12 cellular contexts compared by ENCODE assay signal in genomic region chr5:132417461-132417860, GRCh38. TPM values are rescaled to one million over a fixed set of nuclear protein-coding genes. Genes with fewer than 3 reads are reported as not detected.
DNase-seq lines count a peak whose midpoint lies in the region; ATAC-seq and TF ChIP-seq lines count a peak whose summit lies in the region.
"Had no signal": no experiment of that assay in that cellular context is flagged by ENCODE, and none has a peak within 500 bp of the region (broad histone marks: within the 10 kb centered on the region; RNA-seq: fewer than 3 reads in every experiment).

No MANE protein-coding gene starts in this region.

- H3K36me3 Mint-ChIP-seq in activated CD4-positive, alpha-beta T cell treated with anti-CD3 and anti-CD28 coated beads, Interleukin-2, amount 10 ng/mL, durations not matched to agents 24 days and 14 days (ENCODE audit: low read depth), result peaks cover 52% of the 10 kb centered on the region
- H3K36me3 Mint-ChIP-seq in activated CD4-positive, alpha-beta memory T cell treated with anti-CD3 and anti-CD28 coated beads, Interleukin-2, amount 10 ng/mL, durations not matched to agents 7 days and 5 days (ENCODE audit: low read depth), result peaks cover 69% of the 10 kb centered on the region

- H3K4me3 ChIP-seq in lung (no peak overlapping the region), neuronal stem cell (ENCODE audit: low read length in 2 of 2) (no peak overlapping the region)

- no peaks in the 10 kb centered on the region for H3K27me3 ChIP-seq in lung (ENCODE audit: control insufficient read depth, insufficient read depth)
- no peaks in the 10 kb centered on the region for H3K27me3 ChIP-seq in neuronal stem cell (ENCODE audit: control insufficient read depth in 3 of 3, insufficient read depth in 3 of 3, low read depth in 1 of 3, low read length in 3 of 3)

- H3K36me3 ChIP-seq in lung (ENCODE audit: control insufficient read depth in 2 of 2, insufficient read depth in 2 of 2, low read length in 2 of 2) (peaks cover 0 to 2% of the 10 kb centered on the region in 2 donors), neuronal stem cell (replicated peaks in 1 of 2; ENCODE audit: control insufficient read depth in 2 of 2, insufficient read depth in 2 of 2, low read length in 2 of 2) (no peaks in the 10 kb centered on the region)

- H2BK15ac ChIP-seq in neuronal stem cell (ENCODE audit: low read length), result no peak overlapping the region

- peaks cover 76% of the 10 kb centered on the region for H3K4me1 Mint-ChIP-seq in activated CD4-positive, alpha-beta T cell treated with anti-CD3 and anti-CD28 coated beads, Interleukin-2, amount 10 ng/mL, durations not matched to agents 24 days and 14 days
- peaks cover 90% of the 10 kb centered on the region for H3K4me1 Mint-ChIP-seq in activated CD4-positive, alpha-beta memory T cell treated with anti-CD3 and anti-CD28 coated beads, Interleukin-2, amount 10 ng/mL, durations not matched to agents 7 days and 5 days

- H2BK120ac ChIP-seq in neuronal stem cell (ENCODE audit: low read depth, low read length), result no peak overlapping the region

- WGBS in lung, 2 donors, result 70 to 79% methylated on average over 6 of the region's 6 CpGs
- WGBS in neuronal stem cell (ENCODE audit: extremely low coverage in 2 of 2, insufficient read length in 2 of 2, insufficient replicate concordance in 1 of 2), 2 donors, result no CpG with 5 or more reads among the region's 6 CpGs

- no peak for DNase-seq in activated CD4-positive, alpha-beta T cell treated with anti-CD3 and anti-CD28 coated beads, Interleukin-2, amount 10 ng/mL, durations not matched to agents 24 days and 14 days
- DNase-seq in activated CD4-positive, alpha-beta T cell treated with anti-CD3 and anti-CD28 coated beads for 1 hour, result no peak
- DNase-seq in activated CD4-positive, alpha-beta memory T cell treated with anti-CD3 and anti-CD28 coated beads, Interleukin-2, amount 10 ng/mL, durations not matched to agents 7 days and 5 days, result no peak
- DNase-seq in lung (ENCODE audit: low spot score) (no peak), substantia nigra (lab: John Stamatoyannopoulos, UW) (no peak), neuronal stem cell (ENCODE audit: low spot score) (no peak)
- DNase-seq: DMS79; stimulated activated CD4-positive, alpha-beta T cell treated with anti-CD3 and anti-CD28 coated beads, Interleukin-2, amount 100 ng/mL, for 24 hours; stimulated activated naive CD8-positive, alpha-beta T cell treated with anti-CD3 and anti-CD28 coated beads, Interleukin-15, Interleukin-2, amounts not matched to agents 100 U/mL and 50 U/mL, for 24 hours; T1000 had no signal

- H2BK5ac ChIP-seq in neuronal stem cell (ENCODE audit: low read length), result no peak overlapping the region

- no peak overlapping the region for H2BK12ac ChIP-seq in neuronal stem cell (ENCODE audit: low read length)

- H2AFZ ChIP-seq in neuronal stem cell (ENCODE audit: low read length), result no peak overlapping the region

- no peak overlapping the region for H3K18ac ChIP-seq in neuronal stem cell (ENCODE audit: low read length)

- H3K23ac ChIP-seq in neuronal stem cell (ENCODE audit: low read depth, low read length, poor library complexity), result no peak overlapping the region

- POLR2A ChIA-PET in activated CD4-positive, alpha-beta memory T cell treated with anti-CD3 and anti-CD28 coated beads, Interleukin-2, amount 10 ng/mL, durations not matched to agents 7 days and 5 days (lab: Charles Lee), result interaction anchor here (0.6 to 6.2 kb wide), 8 partner anchors 9 to 127 kb away, joined by 3 to 123 read pairs (median 9); partner anchors contain the start of gene IRF1

- H3K4ac ChIP-seq in neuronal stem cell (ENCODE audit: low read length), result no peak overlapping the region

- H3K4me3 Mint-ChIP-seq in activated CD4-positive, alpha-beta T cell treated with anti-CD3 and anti-CD28 coated beads, Interleukin-2, amount 10 ng/mL, durations not matched to agents 24 days and 14 days, result no peak overlapping the region
- H3K4me3 Mint-ChIP-seq in activated CD4-positive, alpha-beta memory T cell treated with anti-CD3 and anti-CD28 coated beads, Interleukin-2, amount 10 ng/mL, durations not matched to agents 7 days and 5 days, result no peak overlapping the region

- intact Hi-C loops in activated CD4-positive, alpha-beta T cell treated with anti-CD3 and anti-CD28 coated beads, Interleukin-2, amount 10 ng/mL, durations not matched to agents 24 days and 14 days (cut with micrococcal nuclease), result loop anchor here (10.0 kb wide), 1 partner anchor 317 kb away; the partner anchor contains the start of gene KIF3A

- CTCF ChIA-PET in activated CD4-positive, alpha-beta memory T cell treated with anti-CD3 and anti-CD28 coated beads, Interleukin-2, amount 10 ng/mL, durations not matched to agents 7 days and 5 days (lab: Charles Lee), result interaction anchor here (0.6 to 4.9 kb wide), 5 partner anchors 9 to 79 kb away, joined by 3 to 38 read pairs (median 4); partner anchors contain the start of gene IRF1

- ATAC-seq in lung (ENCODE audit: insufficient read depth, low FRiP score) (no peak), GM18858 (IDR thresholded peaks at IDR 0.05; ENCODE audit: unreplicated experiment) (no peak), GM21381 (IDR thresholded peaks at IDR 0.05; ENCODE audit: unreplicated experiment) (no peak)
- ATAC-seq: stimulated activated naive CD8-positive, alpha-beta T cell treated with anti-CD3 and anti-CD28 coated beads, Interleukin-15, Interleukin-2, amounts not matched to agents 100 U/mL and 50 U/mL, for 24 hours had no signal

- no peak overlapping the region for H3K4me2 ChIP-seq in neuronal stem cell (ENCODE audit: insufficient read depth, low read length, poor library complexity, severe bottlenecking)

- H4K8ac ChIP-seq in neuronal stem cell (ENCODE audit: low read depth, low read length), result no peak overlapping the region

- H3K27me3 Mint-ChIP-seq in activated CD4-positive, alpha-beta T cell treated with anti-CD3 and anti-CD28 coated beads, Interleukin-2, amount 10 ng/mL, durations not matched to agents 24 days and 14 days, result no peaks in the 10 kb centered on the region
- no peaks in the 10 kb centered on the region for H3K27me3 Mint-ChIP-seq in activated CD4-positive, alpha-beta memory T cell treated with anti-CD3 and anti-CD28 coated beads, Interleukin-2, amount 10 ng/mL, durations not matched to agents 7 days and 5 days

- H3K27ac Mint-ChIP-seq in activated CD4-positive, alpha-beta T cell treated with anti-CD3 and anti-CD28 coated beads, Interleukin-2, amount 10 ng/mL, durations not matched to agents 24 days and 14 days, result peak overlapping the region; percentile 37
- H3K27ac Mint-ChIP-seq in activated CD4-positive, alpha-beta memory T cell treated with anti-CD3 and anti-CD28 coated beads, Interleukin-2, amount 10 ng/mL, durations not matched to agents 7 days and 5 days, result peak overlapping the region; percentile 27

- H4K91ac ChIP-seq in neuronal stem cell (ENCODE audit: low read depth, low read length, poor library complexity), result no peak overlapping the region

- no peak overlapping the region for H3K9ac ChIP-seq in neuronal stem cell (ENCODE audit: low read depth, low read length, poor library complexity)

- no peaks in the 10 kb centered on the region for H3K9me3 ChIP-seq in lung (ENCODE audit: control insufficient read depth in 2 of 2, insufficient read depth in 1 of 2, low read length in 1 of 2)
- no peaks in the 10 kb centered on the region for H3K9me3 ChIP-seq in neuronal stem cell (replicated peaks in 1 of 2; ENCODE audit: control insufficient read depth in 2 of 2, insufficient read depth in 1 of 2, low read depth in 1 of 2, low read length in 2 of 2)

- H3K27ac ChIP-seq in lung (ENCODE audit: low read depth in 1 of 2, low read length in 1 of 2) (peak overlapping the region; percentile 73 to 77), substantia nigra (ENCODE audit: low read depth, low read length, poor library complexity, severe bottlenecking) (peak overlapping the region; percentile 57), neuronal stem cell (replicated peaks; ENCODE audit: low read length) (no peak overlapping the region)

- H3K4me1 ChIP-seq in lung (ENCODE audit: control insufficient read depth in 2 of 2, insufficient read depth in 2 of 2, low read length in 2 of 2) (peaks cover 16 to 17% of the 10 kb centered on the region in 2 donors), neuronal stem cell (ENCODE audit: control insufficient read depth in 2 of 2, insufficient read depth in 1 of 2, low read depth in 1 of 2, low read length in 2 of 2) (peaks cover 3 to 4% of the 10 kb centered on the region in 2 donors)

- H2AK5ac ChIP-seq in neuronal stem cell (ENCODE audit: low read depth, low read length), result no peak overlapping the region

- no peak overlapping the region for H3K14ac ChIP-seq in neuronal stem cell (ENCODE audit: low read length)

- no peaks in the 10 kb centered on the region for H3K79me1 ChIP-seq in neuronal stem cell (ENCODE audit: low read depth, low read length)

- no peak for TF ChIP-seq CTCF in lung (IDR thresholded peaks at IDR 0.05; ENCODE audit: control extremely low read depth, extremely low read depth)

- H3K9me3 Mint-ChIP-seq in activated CD4-positive, alpha-beta T cell treated with anti-CD3 and anti-CD28 coated beads, Interleukin-2, amount 10 ng/mL, durations not matched to agents 24 days and 14 days, result no peaks in the 10 kb centered on the region
- H3K9me3 Mint-ChIP-seq in activated CD4-positive, alpha-beta memory T cell treated with anti-CD3 and anti-CD28 coated beads, Interleukin-2, amount 10 ng/mL, durations not matched to agents 7 days and 5 days, result no peaks in the 10 kb centered on the region

RNA-seq across cellular contexts. Expression of gene SLC22A5, which starts 48.0 kb away (rescaled TPM):
- total RNA-seq in activated CD4-positive, alpha-beta T cell treated with anti-CD3 and anti-CD28 coated beads, Interleukin-2, amount 10 ng/mL, durations not matched to agents 24 days and 14 days, result 4.9 and 5.5 TPM in 2 replicates
- 1 to 10 TPM; 2.7 to 3.3 TPM for total RNA-seq in activated CD4-positive, alpha-beta memory T cell treated with anti-CD3 and anti-CD28 coated beads, Interleukin-2, amount 10 ng/mL, durations not matched to agents 7 days and 5 days
- total RNA-seq in lung, result 10 to 100 TPM in 1 of 2 donors, 1 to 10 TPM in 1; 8.5 to 12.7 TPM
- polyA plus RNA-seq in lung, result 1 to 10 TPM; 4.6 to 7.2 TPM
- 2.5 TPM for polyA plus RNA-seq in neuronal stem cell (2013, experiment 1 of 2)
- polyA plus RNA-seq in neuronal stem cell (2013, experiment 2 of 2), result 1.9 TPM
